In genomic region chr1:64842244-64842643, GRCh38 we compare ENCODE assay signal across 20 cellular contexts.
"Had no signal": no experiment of that assay in that cellular context is flagged by ENCODE, and none has a peak within 500 bp of the region (broad histone marks: within the 10 kb centered on the region; RNA-seq: fewer than 3 reads in every experiment).

No MANE protein-coding gene starts in this region.

- H3K9me3 Mint-ChIP-seq: activated naive CD8-positive, alpha-beta T cell treated with anti-CD3 and anti-CD28 coated beads for 36 hours; activated T-helper 17 cell treated with anti-CD3 and anti-CD28 coated beads, Interleukin-2, amount 50 U/mL, for 72 hours; natural killer cell; stimulated activated memory B cell treated with anti-CD40 and anti-IgM and Interleukin-4, amounts not matched to agents 10 μg/mL and 1 μg/mL and 100 μg/mL, for 72 hours had no signal

- H3K9ac ChIP-seq: parathyroid adenoma had no signal

- H3K79me2 ChIP-seq: parathyroid adenoma had no signal

- H3K27ac Mint-ChIP-seq: activated naive CD8-positive, alpha-beta T cell treated with anti-CD3 and anti-CD28 coated beads for 36 hours had no signal

- H3K27me3 ChIP-seq: gastrocnemius medialis, left lung, neutrophil, sigmoid colon, thyroid gland had no signal

- H2AFZ ChIP-seq: parathyroid adenoma had no signal

- H3K4me1 ChIP-seq: left lung, sigmoid colon had no signal

- H3K27me3 Mint-ChIP-seq: activated naive CD8-positive, alpha-beta T cell treated with anti-CD3 and anti-CD28 coated beads for 36 hours; activated T-helper 17 cell treated with anti-CD3 and anti-CD28 coated beads, Interleukin-2, amount 50 U/mL, for 72 hours; stimulated activated memory B cell treated with anti-CD40 and anti-IgM and Interleukin-4, amounts not matched to agents 10 μg/mL and 1 μg/mL and 100 μg/mL, for 72 hours had no signal

- DNase-seq: activated CD4-positive, alpha-beta T cell treated with anti-CD3 and anti-CD28 coated beads, Interleukin-2, amount 50 U/mL, for 4 hours; activated naive CD4-positive, alpha-beta T cell; activated naive CD8-positive, alpha-beta T cell treated with anti-CD3 and anti-CD28 coated beads for 36 hours; amygdala; caudate nucleus; gastrocnemius medialis; head of caudate nucleus; kidney; left lung; natural killer cell; sigmoid colon; stimulated activated CD4-positive, alpha-beta T cell treated with anti-CD3 and anti-CD28 coated beads, Interleukin-4, amount 100 ng/mL, for 4 hours; T-helper 2 cell; thyroid gland; WERI-Rb-1 had no signal

- H3K4me3 Mint-ChIP-seq: activated naive CD8-positive, alpha-beta T cell treated with anti-CD3 and anti-CD28 coated beads for 36 hours; activated T-helper 17 cell treated with anti-CD3 and anti-CD28 coated beads, Interleukin-2, amount 50 U/mL, for 72 hours; natural killer cell; stimulated activated memory B cell treated with anti-CD40 and anti-IgM and Interleukin-4, amounts not matched to agents 10 μg/mL and 1 μg/mL and 100 μg/mL, for 72 hours had no signal

- H3K9me3 ChIP-seq: gastrocnemius medialis, left lung, neutrophil, sigmoid colon, thyroid gland had no signal

- H3K4me3 ChIP-seq: gastrocnemius medialis, left lung, sigmoid colon, thyroid gland had no signal

- H3K27ac ChIP-seq: epithelial cell of prostate, left lung, neutrophil, parathyroid adenoma, sigmoid colon, WERI-Rb-1 had no signal

- ATAC-seq: activated T-helper 17 cell treated with anti-CD3 and anti-CD28 coated beads, Interleukin-2, amount 50 U/mL, for 72 hours; gastrocnemius medialis; left lung; natural killer cell; stimulated activated memory B cell treated with anti-CD40 and anti-IgM and Interleukin-4, amounts not matched to agents 10 μg/mL and 1 μg/mL and 100 μg/mL, for 72 hours had no signal
